In the genomic region with DNA sequence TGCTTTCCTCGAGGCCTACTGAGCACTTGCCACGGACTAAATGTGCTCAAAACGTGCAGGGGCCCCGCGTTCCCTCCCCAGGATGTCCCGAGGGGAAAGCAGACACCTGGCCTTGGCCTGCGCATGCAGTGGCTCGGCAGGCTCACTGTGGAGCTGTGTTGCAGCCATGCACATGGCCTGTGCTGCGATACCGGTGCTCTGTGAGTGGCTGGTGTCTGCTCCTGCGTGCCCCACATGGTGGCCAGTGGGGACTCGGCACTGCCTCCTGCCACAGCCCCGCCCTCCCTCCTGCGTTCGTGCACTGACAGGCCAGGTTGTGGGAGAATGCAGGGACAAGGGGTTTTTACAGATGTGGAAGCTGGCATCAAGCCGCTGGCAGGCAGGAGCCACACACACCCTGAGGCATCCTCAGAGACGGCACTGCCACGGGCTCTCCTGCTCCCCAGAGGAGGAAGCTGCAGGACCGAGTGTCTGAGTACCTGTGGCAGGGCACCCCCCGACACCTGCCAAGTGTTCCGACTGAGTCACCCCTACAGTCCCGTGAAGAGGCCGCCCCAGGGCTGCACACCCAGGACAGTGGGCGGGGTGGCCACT, we compare ENCODE assay signal across 1 cellular context.
A peak's percentile ranks its signal among the peaks of the same experiment; 100 is the strongest.
TF ChIP-seq lines count a peak whose summit lies in the region.

No MANE protein-coding gene starts in this region.

TF ChIP-seq in GM12878, 131 proteins besides CTCF, POLR2A, EP300 and RAD21:
- TF ChIP-seq POLR2AphosphoS2 (IDR thresholded peaks at IDR 0.05; ENCODE audit: low read depth, low read length) (peak; percentile 32; the same call in 1 of the 2 replicates), POLR2AphosphoS5 (IDR thresholded peaks at IDR 0.05; ENCODE audit: low read length) (no peak)
